1 cellular context compared by ENCODE assay signal in the genomic region with DNA sequence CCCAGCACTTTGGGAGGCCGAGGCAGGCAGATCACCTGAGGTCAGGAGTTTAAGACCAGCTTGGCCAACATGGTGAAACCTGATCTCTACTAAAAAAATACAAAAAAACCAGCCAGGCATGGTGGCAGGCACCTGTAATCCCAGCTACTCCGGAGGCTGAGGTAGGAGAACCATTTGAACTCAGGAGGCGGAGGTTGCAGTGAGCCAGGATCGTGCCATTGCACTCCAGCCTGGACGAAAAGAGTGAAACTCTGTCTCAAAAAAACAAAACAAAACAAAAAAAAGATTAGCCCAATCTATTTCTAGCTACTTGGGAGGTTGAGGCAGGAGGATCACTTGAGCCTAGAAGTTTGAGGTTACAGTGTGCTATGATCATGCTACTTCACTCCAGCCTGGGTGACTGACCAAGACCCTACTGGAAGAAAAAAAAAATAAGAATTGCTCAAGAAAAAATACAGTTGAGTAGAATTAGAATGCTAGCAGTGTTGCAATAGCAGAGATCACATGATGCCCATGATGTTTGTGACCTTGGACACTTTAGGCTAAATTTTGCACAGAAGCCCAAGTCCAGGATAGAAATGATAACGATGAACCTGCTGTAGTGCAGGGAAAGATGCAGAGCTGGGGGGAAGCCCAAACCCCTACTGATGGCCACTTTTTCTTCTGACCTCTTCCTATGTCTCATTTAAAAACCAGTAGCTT.
TF ChIP-seq lines count a peak whose summit lies in the region.

No MANE protein-coding gene starts in this region.

TF ChIP-seq in SK-N-SH, 30 proteins besides CTCF, POLR2A, EP300 and RAD21 (continued from another document):
- TF ChIP-seq, protein P1, sequence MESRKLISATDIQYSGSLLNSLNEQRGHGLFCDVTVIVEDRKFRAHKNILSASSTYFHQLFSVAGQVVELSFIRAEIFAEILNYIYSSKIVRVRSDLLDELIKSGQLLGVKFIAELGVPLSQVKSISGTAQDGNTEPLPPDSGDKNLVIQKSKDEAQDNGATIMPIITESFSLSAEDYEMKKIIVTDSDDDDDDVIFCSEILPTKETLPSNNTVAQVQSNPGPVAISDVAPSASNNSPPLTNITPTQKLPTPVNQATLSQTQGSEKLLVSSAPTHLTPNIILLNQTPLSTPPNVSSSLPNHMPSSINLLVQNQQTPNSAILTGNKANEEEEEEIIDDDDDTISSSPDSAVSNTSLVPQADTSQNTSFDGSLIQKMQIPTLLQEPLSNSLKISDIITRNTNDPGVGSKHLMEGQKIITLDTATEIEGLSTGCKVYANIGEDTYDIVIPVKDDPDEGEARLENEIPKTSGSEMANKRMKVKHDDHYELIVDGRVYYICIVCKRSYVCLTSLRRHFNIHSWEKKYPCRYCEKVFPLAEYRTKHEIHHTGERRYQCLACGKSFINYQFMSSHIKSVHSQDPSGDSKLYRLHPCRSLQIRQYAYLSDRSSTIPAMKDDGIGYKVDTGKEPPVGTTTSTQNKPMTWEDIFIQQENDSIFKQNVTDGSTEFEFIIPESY (IDR thresholded peaks at IDR 0.05; ENCODE audit: borderline replicate concordance, low read depth): no peak
